Comparison of ENCODE assay signal across 24 cellular contexts in the genomic region with DNA sequence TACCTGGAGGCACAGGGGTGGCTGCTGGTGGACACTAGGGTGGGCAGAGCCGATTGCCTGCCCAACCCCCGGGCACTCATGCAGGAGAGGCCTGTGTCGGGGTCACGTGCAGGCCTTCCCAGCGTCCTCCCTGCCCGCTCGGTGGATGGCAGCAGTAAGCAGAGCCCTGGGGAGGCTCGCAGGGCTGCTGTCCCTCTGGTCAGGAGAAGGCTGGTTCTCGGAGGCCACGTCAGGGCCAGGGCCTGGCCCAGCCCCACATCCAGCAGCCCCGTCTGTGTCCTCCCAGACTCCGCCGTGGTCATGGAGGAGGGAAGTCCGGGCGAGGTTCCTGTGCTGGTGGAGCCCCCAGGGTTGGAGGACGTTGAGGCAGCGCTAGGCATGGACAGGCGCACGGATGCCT.
"Had no signal": no experiment of that assay in that cellular context is flagged by ENCODE, and none has a peak within 500 bp of the region (broad histone marks: within the 10 kb centered on the region; RNA-seq: fewer than 3 reads in every experiment).

No MANE protein-coding gene starts in this region.

- DNase-seq: activated CD4-positive, alpha-beta T cell treated with anti-CD3 and anti-CD28 coated beads, Interleukin-2, amount 10 ng/mL, durations not matched to agents 7 days and 5 days; activated CD8-positive, alpha-beta T cell treated with anti-CD3 and anti-CD28 coated beads, Interleukin-2, amount 10 ng/mL, durations not matched to agents 7 days and 5 days; activated effector memory CD4-positive, alpha-beta T cell treated with Interleukin-2 at 50 U/mL for 16 hours; activated naive CD4-positive, alpha-beta T cell treated with anti-CD3 and anti-CD28 coated beads, Interleukin-2, amount 50 U/mL, for 16 hours; activated T-cell treated with anti-CD3 and anti-CD28 coated beads, Interleukin-2, amount 50 U/mL, for 24 hours; adrenal gland; erythroblast; gastrocnemius medialis; immature natural killer cell; natural killer cell; nucleus accumbens; stimulated activated CD4-positive, alpha-beta T cell treated with anti-CD3 and anti-CD28 coated beads, Interleukin-1b, Interleukin-23, amount 100 ng/mL, for 48 hours; stimulated activated naive CD4-positive, alpha-beta T cell treated with Interleukin-2 at 50 U/mL for 16 hours; T-cell; T-helper 9 cell; thyroid gland had no signal

- ATAC-seq: activated CD4-positive, CD25-positive, alpha-beta regulatory T cell treated with anti-CD3 and anti-CD28 coated beads, Interleukin-2, amount 50 U/mL, for 24 hours; activated CD8-positive, alpha-beta T cell treated with anti-CD3 and anti-CD28 coated beads, Interleukin-2, amount 10 ng/mL, durations not matched to agents 7 days and 5 days; gastrocnemius medialis; natural killer cell; SK-N-SH treated with all-trans-retinoic acid at 6 μM for 48 hours had no signal

- H3K9me3 Mint-ChIP-seq: activated CD4-positive, alpha-beta T cell treated with anti-CD3 and anti-CD28 coated beads, Interleukin-2, amount 10 ng/mL, durations not matched to agents 7 days and 5 days; activated T-cell treated with anti-CD3 and anti-CD28 coated beads, Interleukin-2, amount 50 U/mL, for 24 hours; immature natural killer cell; natural killer cell; T-cell had no signal

- H3K4me3 Mint-ChIP-seq: activated CD4-positive, alpha-beta T cell treated with anti-CD3 and anti-CD28 coated beads, Interleukin-2, amount 10 ng/mL, durations not matched to agents 7 days and 5 days; activated CD8-positive, alpha-beta T cell treated with anti-CD3 and anti-CD28 coated beads, Interleukin-2, amount 10 ng/mL, durations not matched to agents 7 days and 5 days; activated T-cell treated with anti-CD3 and anti-CD28 coated beads, Interleukin-2, amount 50 U/mL, for 24 hours; immature natural killer cell; natural killer cell; T-cell had no signal

- H3K4me3 ChIP-seq: adrenal gland, breast epithelium, coronary artery, gastrocnemius medialis, heart left ventricle, thyroid gland had no signal

- H3K36me3 Mint-ChIP-seq: immature natural killer cell, natural killer cell had no signal

- H3K4me1 Mint-ChIP-seq: activated CD4-positive, alpha-beta T cell treated with anti-CD3 and anti-CD28 coated beads, Interleukin-2, amount 10 ng/mL, durations not matched to agents 7 days and 5 days; immature natural killer cell; T-cell had no signal

- H3K27ac ChIP-seq: coronary artery, gastrocnemius medialis, thyroid gland had no signal

- H3K9me3 ChIP-seq: adrenal gland, breast epithelium, gastrocnemius medialis, heart left ventricle, thyroid gland had no signal

- H3K27ac Mint-ChIP-seq: activated CD4-positive, alpha-beta T cell treated with anti-CD3 and anti-CD28 coated beads, Interleukin-2, amount 10 ng/mL, durations not matched to agents 7 days and 5 days; activated T-cell treated with anti-CD3 and anti-CD28 coated beads, Interleukin-2, amount 50 U/mL, for 24 hours; immature natural killer cell; natural killer cell; T-cell had no signal

- H3K27me3 Mint-ChIP-seq: activated CD4-positive, alpha-beta T cell treated with anti-CD3 and anti-CD28 coated beads, Interleukin-2, amount 10 ng/mL, durations not matched to agents 7 days and 5 days; activated T-cell treated with anti-CD3 and anti-CD28 coated beads, Interleukin-2, amount 50 U/mL, for 24 hours; T-cell had no signal

- FAIRE-seq: astrocyte, endometrium, urothelium cell line had no signal

- H3K36me3 ChIP-seq: breast epithelium had no signal

- H3K4me1 ChIP-seq: gastrocnemius medialis, thyroid gland had no signal

- H3K27me3 ChIP-seq: adrenal gland, breast epithelium, gastrocnemius medialis, heart left ventricle, thyroid gland had no signal
